ENCODE assay signal across 1 cellular context in the genomic region with DNA sequence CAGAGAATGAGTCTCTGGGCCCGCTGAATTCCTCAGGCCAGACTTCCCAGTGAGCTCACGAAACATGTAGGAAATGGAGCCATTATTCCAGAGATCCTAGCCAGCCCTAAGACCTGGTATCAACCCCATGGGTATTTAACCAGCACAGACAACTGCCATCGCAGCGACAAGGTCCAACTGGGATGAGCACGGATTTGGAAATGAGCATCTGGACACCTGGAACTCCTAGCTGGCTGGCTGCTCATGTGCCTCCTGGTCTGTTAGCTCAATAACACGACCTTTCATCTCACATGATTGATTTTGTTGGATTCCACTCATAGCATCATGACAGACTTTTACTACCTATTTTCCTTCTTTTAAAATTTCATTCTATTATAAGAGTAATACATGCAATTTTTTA.
TF ChIP-seq lines count a peak whose summit lies in the region.

No MANE protein-coding gene starts in this region.

TF ChIP-seq in HepG2, 621 proteins besides CTCF, POLR2A, EP300 and RAD21 (continued from another document):
- TF ChIP-seq, protein P1, sequence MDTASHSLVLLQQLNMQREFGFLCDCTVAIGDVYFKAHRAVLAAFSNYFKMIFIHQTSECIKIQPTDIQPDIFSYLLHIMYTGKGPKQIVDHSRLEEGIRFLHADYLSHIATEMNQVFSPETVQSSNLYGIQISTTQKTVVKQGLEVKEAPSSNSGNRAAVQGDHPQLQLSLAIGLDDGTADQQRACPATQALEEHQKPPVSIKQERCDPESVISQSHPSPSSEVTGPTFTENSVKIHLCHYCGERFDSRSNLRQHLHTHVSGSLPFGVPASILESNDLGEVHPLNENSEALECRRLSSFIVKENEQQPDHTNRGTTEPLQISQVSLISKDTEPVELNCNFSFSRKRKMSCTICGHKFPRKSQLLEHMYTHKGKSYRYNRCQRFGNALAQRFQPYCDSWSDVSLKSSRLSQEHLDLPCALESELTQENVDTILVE (CRISPR knock-in tag; IDR thresholded peaks at IDR 0.05): no peak
- TF ChIP-seq ZNF839 (CRISPR knock-in tag; IDR thresholded peaks at IDR 0.05; ENCODE audit: borderline replicate concordance): no peak
TF ChIP-seq in HepG2: peak in this region for 0.
